12 cellular contexts compared by ENCODE assay signal in genomic region chr1:178418284-178418955, GRCh38.
DNase-seq lines count a peak whose midpoint lies in the region; ATAC-seq lines count a peak whose summit lies in the region.
"Had no signal": no experiment of that assay in that cellular context is flagged by ENCODE, and none has a peak within 500 bp of the region (broad histone marks: within the 10 kb centered on the region; RNA-seq: fewer than 3 reads in every experiment).

No MANE protein-coding gene starts in this region.

- no peak overlapping the region for H3K27ac Mint-ChIP-seq in CD4-positive, alpha-beta memory T cell
- H3K27ac Mint-ChIP-seq: activated CD4-positive, alpha-beta T cell treated with anti-CD3 and anti-CD28 coated beads, Interleukin-2, amount 10 ng/mL, durations not matched to agents 7 days and 5 days; activated naive CD8-positive, alpha-beta T cell treated with anti-CD3 and anti-CD28 coated beads, Interleukin-2, amount 10 ng/mL, durations not matched to agents 7 days and 5 days had no signal

- H3K36me3 Mint-ChIP-seq in CD4-positive, alpha-beta memory T cell = no peaks in the 10 kb centered on the region
- H3K36me3 Mint-ChIP-seq: activated naive CD8-positive, alpha-beta T cell treated with anti-CD3 and anti-CD28 coated beads, Interleukin-2, amount 10 ng/mL, durations not matched to agents 7 days and 5 days had no signal

- H3K4me3 ChIP-seq in CD4-positive, alpha-beta memory T cell (ENCODE audit: low read length in 2 of 2) = no peak overlapping the region
- H3K4me3 ChIP-seq: dorsolateral prefrontal cortex had no signal

- intact Hi-C loops in CD4-positive, alpha-beta memory T cell (cut with micrococcal nuclease) = no loop called here

- H3K4me3 Mint-ChIP-seq in CD4-positive, alpha-beta memory T cell = no peak overlapping the region
- H3K4me3 Mint-ChIP-seq: activated CD4-positive, alpha-beta T cell treated with anti-CD3 and anti-CD28 coated beads, Interleukin-2, amount 10 ng/mL, durations not matched to agents 7 days and 5 days; activated naive CD8-positive, alpha-beta T cell treated with anti-CD3 and anti-CD28 coated beads, Interleukin-2, amount 10 ng/mL, durations not matched to agents 7 days and 5 days had no signal

- peaks cover 0 to 8% (median 2%) of the 10 kb centered on the region in 8 donors for H3K9me3 Mint-ChIP-seq in CD4-positive, alpha-beta memory T cell
- H3K9me3 Mint-ChIP-seq: activated CD4-positive, alpha-beta T cell treated with anti-CD3 and anti-CD28 coated beads, Interleukin-2, amount 10 ng/mL, durations not matched to agents 7 days and 5 days had no signal

- CTCF ChIA-PET in CD4-positive, alpha-beta memory T cell (lab: Charles Lee; ENCODE audit: partially characterized antibody) = no interaction called here

- no peaks in the 10 kb centered on the region for H3K27me3 ChIP-seq in CD4-positive, alpha-beta memory T cell (ENCODE audit: insufficient read depth, low read length)
- H3K27me3 ChIP-seq: dorsolateral prefrontal cortex had no signal

- H3K36me3 ChIP-seq in CD4-positive, alpha-beta memory T cell (ENCODE audit: insufficient read depth, low read length) = no peaks in the 10 kb centered on the region

- no peak overlapping the region for H3K27ac ChIP-seq in CD4-positive, alpha-beta memory T cell (ENCODE audit: low read depth, low read length)
- H3K27ac ChIP-seq: dorsolateral prefrontal cortex had no signal

- POLR2A ChIA-PET in CD4-positive, alpha-beta memory T cell (lab: Charles Lee; ENCODE audit: partially characterized antibody) = no interaction called here

- no peaks in the 10 kb centered on the region for H3K4me1 Mint-ChIP-seq in CD4-positive, alpha-beta memory T cell
- H3K4me1 Mint-ChIP-seq: activated CD4-positive, alpha-beta T cell treated with anti-CD3 and anti-CD28 coated beads, Interleukin-2, amount 10 ng/mL, durations not matched to agents 7 days and 5 days; activated naive CD8-positive, alpha-beta T cell treated with anti-CD3 and anti-CD28 coated beads, Interleukin-2, amount 10 ng/mL, durations not matched to agents 7 days and 5 days had no signal

- ATAC-seq in GM18498 (IDR thresholded peaks at IDR 0.05; ENCODE audit: unreplicated experiment) (peak; percentile 95), GM21367 (IDR thresholded peaks at IDR 0.05; ENCODE audit: unreplicated experiment) (peak; percentile 97), HG03025 (IDR thresholded peaks at IDR 0.05; ENCODE audit: low FRiP score, unreplicated experiment) (peak; percentile 83), HG02970 (IDR thresholded peaks at IDR 0.05; ENCODE audit: low FRiP score, unreplicated experiment) (no peak)

- H3K27me3 Mint-ChIP-seq in CD4-positive, alpha-beta memory T cell = no peaks in the 10 kb centered on the region

- no peaks in the 10 kb centered on the region for H3K9me3 ChIP-seq in CD4-positive, alpha-beta memory T cell (ENCODE audit: control insufficient read depth in 1 of 2, low read length in 2 of 2)

- H3K4me1 ChIP-seq in CD4-positive, alpha-beta memory T cell (ENCODE audit: insufficient read depth, low read length) = no peaks in the 10 kb centered on the region

- peak; percentile 12 for DNase-seq in OCI-M1 (lab: John Stamatoyannopoulos, UW)
- DNase-seq in CD4-positive, alpha-beta memory T cell = no peak
- DNase-seq in SW 1271 (lab: John Stamatoyannopoulos, UW) = no peak
- no peak for DNase-seq in Ammon's horn (ENCODE audit: low spot score)
- DNase-seq: activated CD4-positive, alpha-beta T cell treated with anti-CD3 and anti-CD28 coated beads, Interleukin-2, amount 10 ng/mL, durations not matched to agents 7 days and 5 days; activated naive CD8-positive, alpha-beta T cell treated with anti-CD3 and anti-CD28 coated beads, Interleukin-2, amount 10 ng/mL, durations not matched to agents 7 days and 5 days; dorsolateral prefrontal cortex; NCI-H1694 treated with DMSO at 0.1 percent for 48 hours had no signal
